13 cellular contexts compared by ENCODE assay signal in the genomic region with DNA sequence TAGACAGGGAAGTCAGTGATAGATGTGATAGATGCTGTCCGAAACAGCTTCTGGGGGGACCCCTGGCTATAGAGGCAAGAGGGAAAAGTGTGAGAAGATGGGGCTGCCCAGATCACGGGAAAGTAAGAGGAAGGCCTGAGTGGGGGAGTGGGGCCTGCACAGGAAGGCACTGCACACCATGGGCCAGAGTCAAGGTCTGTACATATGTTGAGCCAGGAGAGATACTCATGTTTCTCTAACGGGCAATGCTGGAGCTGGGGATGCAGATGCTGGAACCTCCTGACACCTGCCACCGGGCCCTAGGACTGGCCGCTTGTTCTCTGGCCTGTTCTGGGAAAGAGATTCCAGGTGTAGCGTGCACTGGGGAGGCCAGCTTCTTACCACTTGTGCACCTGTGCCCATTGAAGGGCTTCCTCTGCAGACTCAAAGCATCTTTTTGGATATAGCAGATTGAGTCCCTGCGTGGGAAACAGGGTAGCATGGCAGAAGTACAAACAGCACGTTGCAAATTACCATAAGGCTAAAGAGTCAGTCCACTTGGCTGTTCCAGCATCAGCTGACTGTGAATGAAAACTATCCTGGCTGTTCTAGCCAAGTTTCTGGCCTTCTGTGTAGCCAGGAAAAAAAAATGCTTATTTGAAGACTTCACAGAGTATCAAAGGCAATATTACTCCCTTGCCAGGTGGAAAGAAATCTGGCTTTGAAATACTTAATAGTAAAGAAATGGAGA.
A peak's percentile ranks its signal among the peaks of the same experiment; 100 is the strongest.
DNase-seq lines count a peak whose midpoint lies in the region; ATAC-seq and TF ChIP-seq lines count a peak whose summit lies in the region.
"Had no signal": no experiment of that assay in that cellular context is flagged by ENCODE, and none has a peak within 500 bp of the region (broad histone marks: within the 10 kb centered on the region; RNA-seq: fewer than 3 reads in every experiment).

No MANE protein-coding gene starts in this region.

- no peak overlapping the region for H3K4me3 Mint-ChIP-seq in brain
- H3K4me3 Mint-ChIP-seq: activated naive CD8-positive, alpha-beta T cell treated with anti-CD3 and anti-CD28 coated beads, Interleukin-2, amount 50 U/mL, for 24 hours; memory B cell had no signal

- DNase-seq in Right ventricle myocardium inferior (ENCODE audit: missing footprints), result no peak
- DNase-seq in right atrium auricular region (ENCODE audit: low spot score), result no peak
- DNase-seq in medulla oblongata (ENCODE audit: extremely low spot score), result peak; percentile 72
- DNase-seq in aorta, result no peak
- no peak for DNase-seq in activated CD4-positive, alpha-beta T cell treated with anti-CD3 and anti-CD28 coated beads, Interleukin-2, amount 50 U/mL, for 1 hour
- DNase-seq: activated naive CD8-positive, alpha-beta T cell treated with anti-CD3 and anti-CD28 coated beads, Interleukin-2, amount 50 U/mL, for 24 hours; NCI-H345; T-helper 1 cell had no signal

- H3K4me3 ChIP-seq in right atrium auricular region (no peak overlapping the region), aorta (ENCODE audit: low read length in 2 of 2) (no peak overlapping the region)

- H3K9me3 ChIP-seq in right atrium auricular region (no peaks in the 10 kb centered on the region), aorta (ENCODE audit: control insufficient read depth, low read length) (no peaks in the 10 kb centered on the region)

- intact Hi-C loops in Right ventricle myocardium inferior (cut with DNase I), result no loop called here
- intact Hi-C loops in aorta (cut with DNase I), result loop anchor here in 1 of 2 donors (5.0 kb wide), 1 partner anchor 79 kb away; the partner anchor contains the start of gene GSK3B

- H3K27ac Mint-ChIP-seq in brain, result peak overlapping the region in 3 of 5 experiments; percentile 41 to 80 (median 62)
- H3K27ac Mint-ChIP-seq: activated naive CD8-positive, alpha-beta T cell treated with anti-CD3 and anti-CD28 coated beads, Interleukin-2, amount 50 U/mL, for 24 hours; memory B cell had no signal

- H3K36me3 ChIP-seq in right atrium auricular region (no peaks in the 10 kb centered on the region), aorta (ENCODE audit: control insufficient read depth in 1 of 2, insufficient read depth in 2 of 2, low read length in 1 of 2) (no peaks in the 10 kb centered on the region)

- no peaks in the 10 kb centered on the region for H3K9me3 Mint-ChIP-seq in brain
- H3K9me3 Mint-ChIP-seq: activated naive CD8-positive, alpha-beta T cell treated with anti-CD3 and anti-CD28 coated beads, Interleukin-2, amount 50 U/mL, for 24 hours; memory B cell had no signal

- H3K27me3 ChIP-seq in right atrium auricular region, result no peaks in the 10 kb centered on the region
- H3K27me3 ChIP-seq in aorta (ENCODE audit: control insufficient read depth in 1 of 2, insufficient read depth in 2 of 2, low read length in 1 of 2), result no peaks in the 10 kb centered on the region

- no peaks in the 10 kb centered on the region for H3K27me3 Mint-ChIP-seq in brain
- H3K27me3 Mint-ChIP-seq: activated naive CD8-positive, alpha-beta T cell treated with anti-CD3 and anti-CD28 coated beads, Interleukin-2, amount 50 U/mL, for 24 hours; memory B cell had no signal

- ATAC-seq in Right ventricle myocardium inferior (peak; percentile 15), aorta (ENCODE audit: low FRiP score) (peak; percentile 70), HG03565 (IDR thresholded peaks at IDR 0.05; ENCODE audit: unreplicated experiment) (no peak), GM21423 (IDR thresholded peaks at IDR 0.05; ENCODE audit: unreplicated experiment) (no peak)
- ATAC-seq: activated naive CD8-positive, alpha-beta T cell treated with anti-CD3 and anti-CD28 coated beads, Interleukin-2, amount 50 U/mL, for 24 hours; Panc1 had no signal

- no peak for TF ChIP-seq CTCF in right atrium auricular region (IDR thresholded peaks at IDR 0.05)
- TF ChIP-seq CTCF in brain (conservative IDR thresholded peaks at IDR 0.05), result no peak

- 78% methylated on average over 8 of the region's 8 CpGs for WGBS in aorta, 2 donors

- H3K4me1 ChIP-seq in right atrium auricular region, result no peaks in the 10 kb centered on the region
- H3K4me1 ChIP-seq in aorta (ENCODE audit: control insufficient read depth in 1 of 2, insufficient read depth in 2 of 2, low read length in 2 of 2), result peaks cover 0 to 3% of the 10 kb centered on the region in 2 donors

- no peaks in the 10 kb centered on the region for H3K4me1 Mint-ChIP-seq in brain
- H3K4me1 Mint-ChIP-seq: activated naive CD8-positive, alpha-beta T cell treated with anti-CD3 and anti-CD28 coated beads, Interleukin-2, amount 50 U/mL, for 24 hours; memory B cell had no signal

- H3K36me3 Mint-ChIP-seq in brain, result no peaks in the 10 kb centered on the region
- H3K36me3 Mint-ChIP-seq: memory B cell had no signal

- H3K27ac ChIP-seq in right atrium auricular region, result no peak overlapping the region
- H3K27ac ChIP-seq in aorta (ENCODE audit: low read depth in 1 of 2, low read length in 2 of 2), result peak overlapping the region in 1 of 2 donors; percentile 41

Comparison
In these comparisons a context has a peak if more than half of its experiments do, and no peak if none do; other contexts are left out.
1. ATAC-seq: peak in Right ventricle myocardium inferior (single experiment) and aorta (single experiment); none in HG03565 (single experiment) and GM21423 (single experiment).